In the genomic region with DNA sequence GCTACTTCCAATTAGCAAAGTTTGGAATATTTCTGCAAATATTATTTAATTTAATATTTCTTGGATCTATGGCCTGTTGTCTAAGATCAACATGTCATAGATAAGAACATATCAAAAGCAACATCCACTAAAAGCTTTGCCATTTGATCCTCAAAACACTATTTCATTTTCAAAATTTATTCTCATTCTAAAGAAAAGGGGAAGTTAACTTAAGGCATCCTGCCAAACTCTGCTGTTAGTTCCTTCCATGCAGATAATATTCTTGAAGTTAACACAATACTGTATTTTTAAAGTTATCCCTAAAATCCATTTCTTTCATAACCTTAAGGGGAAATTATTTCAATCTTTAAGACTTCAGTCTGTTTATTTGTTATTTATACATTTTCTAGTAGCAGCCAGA, we compare ENCODE assay signal across 24 cellular contexts. TPM values are rescaled to one million over a fixed set of nuclear protein-coding genes. Genes with fewer than 3 reads are reported as not detected.
A peak's percentile ranks its signal among the peaks of the same experiment; 100 is the strongest.
DNase-seq lines count a peak whose midpoint lies in the region; ATAC-seq, FAIRE-seq and TF ChIP-seq lines count a peak whose summit lies in the region.
"Had no signal": no experiment of that assay in that cellular context is flagged by ENCODE, and none has a peak within 500 bp of the region (broad histone marks: within the 10 kb centered on the region; RNA-seq: fewer than 3 reads in every experiment).

No MANE protein-coding gene starts in this region.

- no peak overlapping the region for H3K23ac ChIP-seq in trophoblast cell (ENCODE audit: low read length)

- POLR2A ChIA-PET in GM12878 (lab: Charles Lee): interaction anchor here (0.8 kb wide), 1 partner anchor 28 kb away, joined by 4 read pairs; no protein-coding TSS in a partner anchor

- TF ChIP-seq CTCF in GM12878 (IDR thresholded peaks at IDR 0.05 in 2 of 3, conservative IDR thresholded peaks at IDR 0.05 in 1 of 3; ENCODE audit: control insufficient read depth in 2 of 3, extremely low read depth in 1 of 3, insufficient read depth in 1 of 3, low read depth in 3 of 3, low read length in 3 of 3): no peak

- H3K4me1 ChIP-seq in GM12878 (ENCODE audit: control insufficient read depth, insufficient read depth, low read length) (peaks cover 16% of the 10 kb centered on the region), trophoblast cell (ENCODE audit: control insufficient read depth in 1 of 2, insufficient read depth in 2 of 2, low read length in 2 of 2) (no peaks in the 10 kb centered on the region)
- H3K4me1 ChIP-seq: BE2C, parathyroid adenoma, right lobe of liver had no signal

- no peak overlapping the region for H3K9ac ChIP-seq in GM12878 (ENCODE audit: control insufficient read depth, insufficient read depth, low read length)
- no peak overlapping the region for H3K9ac ChIP-seq in trophoblast cell (ENCODE audit: low read length)
- H3K9ac ChIP-seq: parathyroid adenoma had no signal

- SMC1A ChIA-PET in GM12878 (lab: Charles Lee; ENCODE audit: uncharacterized antibody, unreplicated experiment): interaction anchor here (0.9 to 3.1 kb wide), 8 partner anchors 12 to 121 kb away, joined by 4 to 18 read pairs (median 6); a partner anchor contains a TSS

- H2AFZ ChIP-seq in GM12878 (ENCODE audit: control insufficient read depth, low read depth, low read length): no peak overlapping the region
- H2AFZ ChIP-seq in trophoblast cell (ENCODE audit: insufficient read depth, low read length, poor library complexity): no peak overlapping the region
- H2AFZ ChIP-seq: parathyroid adenoma had no signal

- peaks cover 11% of the 10 kb centered on the region for H3K9me3 ChIP-seq in GM12878 (replicated peaks; ENCODE audit: control insufficient read depth, insufficient read depth, low read length)
- H3K9me3 ChIP-seq in trophoblast cell (ENCODE audit: insufficient read depth, low read depth, low read length): no peaks in the 10 kb centered on the region
- H3K9me3 ChIP-seq: BE2C, right lobe of liver, upper lobe of left lung had no signal

- TF ChIP-seq POLR2A in GM12878 (IDR thresholded peaks at IDR 0.05; ENCODE audit: low read depth, low read length): no peak

- in situ Hi-C loops in GM12878 (cut with MboI): no loop called here

- peak overlapping the region; percentile 69 for H3K27ac ChIP-seq in GM12878 (ENCODE audit: control insufficient read depth, insufficient read depth)
- no peak overlapping the region for H3K27ac ChIP-seq in trophoblast cell (ENCODE audit: low read depth, low read length)
- H3K27ac ChIP-seq: parathyroid adenoma, right lobe of liver, SK-N-MC, upper lobe of left lung had no signal

- peak; percentile 62 for FAIRE-seq in GM18507 (lab: Jason Lieb, UNC)
- FAIRE-seq in GM12878 (lab: Jason Lieb, UNC): no peak

- no peak for TF ChIP-seq EP300 in GM12878 (IDR thresholded peaks at IDR 0.05; ENCODE audit: borderline replicate concordance in 1 of 2, control insufficient read depth in 1 of 2, low read depth in 2 of 2, low read length in 2 of 2)

- H3K4me3 ChIP-seq in GM12878 (no peak overlapping the region), trophoblast cell (ENCODE audit: low read depth, low read length) (no peak overlapping the region)
- H3K4me3 ChIP-seq: right lobe of liver, SK-N-MC, upper lobe of left lung had no signal

- H3K18ac ChIP-seq in trophoblast cell (ENCODE audit: low read length): no peak overlapping the region

- ATAC-seq in GM12878 (peak; percentile 51), HG03025 (IDR thresholded peaks at IDR 0.05; ENCODE audit: low FRiP score, unreplicated experiment) (no peak), HG03039 (IDR thresholded peaks at IDR 0.05; ENCODE audit: unreplicated experiment) (no peak)
- ATAC-seq: activated T-cell treated with anti-CD3 and anti-CD28 coated beads, Interleukin-2, amount 50 U/mL, for 4 hours; HCT116; right lobe of liver; stimulated activated effector memory CD8-positive, alpha-beta T cell treated with anti-CD3 and anti-CD28 coated beads, Interleukin-12 subunit alpha, Interleukin-12 subunit beta, amount 100 ng/mL, for 72 hours; WTC11 had no signal

- H4K8ac ChIP-seq in trophoblast cell (ENCODE audit: low read depth, low read length): no peak overlapping the region

- H4K91ac ChIP-seq in trophoblast cell (ENCODE audit: low read depth, low read length): no peak overlapping the region

- H3K4me2 ChIP-seq in GM12878 (ENCODE audit: control insufficient read depth, insufficient read depth): no peak overlapping the region
- H3K4me2 ChIP-seq in trophoblast cell (ENCODE audit: low read length): no peak overlapping the region

- no TSS peak for BruUV-seq in GM12878 (replicated peaks; lab: Mats Ljungman, UMichigan)

- no peaks in the 10 kb centered on the region for H4K20me1 ChIP-seq in GM12878 (ENCODE audit: control insufficient read depth, insufficient read depth)

- CTCF ChIA-PET in GM12878 (lab: Yijun Ruan, JAX): interaction anchor here (0.7 to 1.6 kb wide), 4 partner anchors 13 to 27 kb away, joined by 3 to 5 read pairs (median 4); no protein-coding TSS in a partner anchor

- no peak overlapping the region for H2AK5ac ChIP-seq in trophoblast cell (ENCODE audit: low read length)

- no peak for TF ChIP-seq RAD21 in GM12878 (IDR thresholded peaks at IDR 0.05; ENCODE audit: insufficient read depth, low read depth, low read length)

- H3K4ac ChIP-seq in trophoblast cell (ENCODE audit: low read depth, low read length): no peak overlapping the region

- no peak overlapping the region for H4K12ac ChIP-seq in trophoblast cell (ENCODE audit: low read depth, low read length)

- H2BK5ac ChIP-seq in trophoblast cell (ENCODE audit: low read depth, low read length, poor library complexity): no peak overlapping the region

- H3K36me3 ChIP-seq in GM12878 (ENCODE audit: control insufficient read depth in 2 of 2, insufficient read depth in 2 of 2, low read length in 1 of 2): no peaks in the 10 kb centered on the region
- H3K36me3 ChIP-seq in trophoblast cell (ENCODE audit: control insufficient read depth in 1 of 2, insufficient read depth in 2 of 2, low read length in 2 of 2): no peaks in the 10 kb centered on the region
- H3K36me3 ChIP-seq: BE2C, right lobe of liver, upper lobe of left lung had no signal

- H3K79me1 ChIP-seq in trophoblast cell (ENCODE audit: low read length): no peaks in the 10 kb centered on the region

- H2BK12ac ChIP-seq in trophoblast cell (ENCODE audit: low read length): no peak overlapping the region

- H3K14ac ChIP-seq in trophoblast cell (ENCODE audit: low read length): no peak overlapping the region

- no peaks in the 10 kb centered on the region for H3K79me2 ChIP-seq in GM12878 (ENCODE audit: control insufficient read depth, insufficient read depth, low read length)
- no peaks in the 10 kb centered on the region for H3K79me2 ChIP-seq in trophoblast cell (ENCODE audit: control insufficient read depth, insufficient read depth, low read length, poor library complexity)
- H3K79me2 ChIP-seq: parathyroid adenoma had no signal

- RAD21 ChIA-PET in GM12878 (lab: Charles Lee; ENCODE audit: unreplicated experiment): interaction anchor here (1.0 to 2.6 kb wide), 6 partner anchors 11 to 35 kb away, joined by 3 to 8 read pairs (median 4); a partner anchor contains a TSS

- intact Hi-C loops in GM12878 (cut with micrococcal nuclease; ENCODE audit: unreplicated experiment): loop anchor here (2.0 kb wide), 3 partner anchors 27 to 35 kb away; a partner anchor contains a TSS

- no peak overlapping the region for H2BK120ac ChIP-seq in trophoblast cell (ENCODE audit: insufficient read depth, low read length, poor library complexity)

- no peaks in the 10 kb centered on the region for H3K27me3 ChIP-seq in GM12878 (replicated peaks in 1 of 2; ENCODE audit: control insufficient read depth in 2 of 2, insufficient read depth in 2 of 2, low read length in 1 of 2)
- H3K27me3 ChIP-seq in trophoblast cell (ENCODE audit: insufficient read depth, low read length): no peaks in the 10 kb centered on the region
- H3K27me3 ChIP-seq: BE2C, right lobe of liver, upper lobe of left lung had no signal

- DNase-seq in AML-193 (lab: John Stamatoyannopoulos, UW) (peak; percentile 73 to 78), GM18507 (ENCODE audit: extremely low spot score, insufficient read length, low read depth) (no peak), NOMO-1 treated with DMSO at 0.1 percent for 48 hours (lab: John Stamatoyannopoulos, UW; ENCODE audit: unreplicated experiment) (peak; percentile 40), GM12878 (ENCODE audit: low read depth, low spot score) (no peak), trophoblast cell (no peak)
- DNase-seq in activated naive CD4-positive, alpha-beta T cell (lab: John Stamatoyannopoulos, UW): no peak
- DNase-seq: activated CD4-positive, alpha-beta T cell treated with anti-CD3 and anti-CD28 coated beads, Interleukin-2, amount 50 U/mL, for 1 hour; activated T-cell treated with anti-CD3 and anti-CD28 coated beads, Interleukin-2, amount 50 U/mL, for 4 hours; BE2C; mammary epithelial cell; NCI-H1105; NCI-H187 treated with DMSO at 0.1 percent for 48 hours; NCI-H526; right lobe of liver; stimulated activated CD4-positive, alpha-beta T cell treated with anti-CD3 and anti-CD28 coated beads, Interleukin-12 subunit alpha, Interleukin-12 subunit beta, amount 100 ng/mL, for 4 hours; stimulated activated CD4-positive, alpha-beta T cell treated with anti-CD3 and anti-CD28 coated beads, Interleukin-4, amount 100 ng/mL, for 24 hours; upper lobe of left lung had no signal

TF ChIP-seq in GM12878, 131 proteins besides CTCF, POLR2A, EP300 and RAD21 (continues in another document):
- TF ChIP-seq IKZF1 (conservative IDR thresholded peaks at IDR 0.05) (no peak), ESRRA (IDR thresholded peaks at IDR 0.05; ENCODE audit: low read length) (no peak), HCFC1 (IDR thresholded peaks at IDR 0.05; ENCODE audit: low read length) (no peak), BHLHE40 (IDR thresholded peaks at IDR 0.05; ENCODE audit: borderline replicate concordance in 1 of 2, low read depth in 2 of 2, low read length in 1 of 2) (no peak), ZNF207 (IDR thresholded peaks at IDR 0.05; ENCODE audit: borderline replicate concordance) (no peak)

RNA-seq across cellular contexts. Expression of a gene that starts 28.2 kb away (rescaled TPM):
- total RNA-seq in GM12878 (2013; cell fraction: nucleolus; rRNA removed): 223 and 227 TPM in 2 replicates
- 32.4 and 36.5 TPM in 2 replicates for total RNA-seq in GM12878 (2014; rRNA removed)
- 50.6 and 51.0 TPM in 2 replicates for total RNA-seq in GM12878 (2014; rRNA removed; fragmentation: Illumina TruSeq; extraction: Trizol)
- total RNA-seq in GM12878 (2021): 42.4 and 43.1 TPM in 2 replicates
- 32.0 TPM for polyA plus RNA-seq in GM12878 (2011; ENCODE audit: low read depth)
- polyA plus RNA-seq in GM12878 (2011; rRNA removed): 59.5 and 88.2 TPM in 2 replicates
- 21.0 and 27.0 TPM in 2 replicates for polyA plus RNA-seq in GM12878 (2011; cell fraction: cytosol; rRNA removed)
- 32.3 and 34.5 TPM in 2 replicates for polyA plus RNA-seq in GM12878 (2011; cell fraction: nucleus; rRNA removed)
- polyA plus RNA-seq in GM12878 (2012): 35.4 and 54.7 TPM in 2 replicates
- 40.0 and 49.0 TPM in 2 replicates for polyA plus RNA-seq in GM12878 (2014; fragmentation: Illumina TruSeq; extraction: Trizol)
- polyA plus RNA-seq in GM12878 (2014; fragmentation: Nextera tagmentation; extraction: Ambion mirVana): 10 to 100 TPM; 21.4 to 21.8 TPM
- 23.5 and 25.6 TPM in 2 replicates for polyA plus RNA-seq in GM12878 (2014; rRNA removed)
- polyA plus RNA-seq in GM12878 (2016; fragmentation: Nextera tagmentation; extraction: Ambion mirVana): 10 to 100 TPM; 58.0 to 62.2 TPM
- polyA minus RNA-seq in GM12878 (2011; rRNA and poly(A)+ RNA removed): 72.0 and 82.2 TPM in 2 replicates
- 19.9 and 22.7 TPM in 2 replicates for polyA minus RNA-seq in GM12878 (2011; cell fraction: cytosol; rRNA and poly(A)+ RNA removed)
- polyA minus RNA-seq in GM12878 (2011; cell fraction: nucleus; rRNA and poly(A)+ RNA removed): 87.9 and 109 TPM in 2 replicates
- polyA plus RNA-seq in trophoblast cell (2013): 7.5 and 7.7 TPM in 2 replicates

Comparison
In these comparisons a context has a peak if more than half of its experiments do, and no peak if none do; other contexts are left out.
1. DNase-seq: peak in AML-193 (2 of 2) and NOMO-1 treated with DMSO at 0.1 percent for 48 hours (single experiment); none in GM18507 (single experiment), GM12878 (single experiment), activated naive CD4-positive, alpha-beta T cell (0 of 4) and trophoblast cell (0 of 2).